Comparison of ENCODE assay signal across 14 cellular contexts in genomic region chr13:99352351-99353271, GRCh38. TPM values are rescaled to one million over a fixed set of nuclear protein-coding genes. Genes with fewer than 3 reads are reported as not detected.
DNase-seq lines count a peak whose midpoint lies in the region; ATAC-seq, FAIRE-seq and TF ChIP-seq lines count a peak whose summit lies in the region.
"Had no signal": no experiment of that assay in that cellular context is flagged by ENCODE, and none has a peak within 500 bp of the region (broad histone marks: within the 10 kb centered on the region; RNA-seq: fewer than 3 reads in every experiment).

No MANE protein-coding gene starts in this region.

- H3K36me3 ChIP-seq in Peyer's patch (peaks cover 0 to 14% (median 0%) of the 10 kb centered on the region in 3 donors), heart right ventricle (peaks cover 0 to 83% (median 14%) of the 10 kb centered on the region in 9 donors), left ventricle myocardium inferior (peaks cover 50% of the 10 kb centered on the region)

- H3K4me3 ChIP-seq in Peyer's patch: no peak overlapping the region
- H3K4me3 ChIP-seq in heart right ventricle: no peak overlapping the region
- H3K4me3 ChIP-seq in left ventricle myocardium inferior: no peak overlapping the region
- H3K4me3 ChIP-seq: right atrium auricular region, SK-N-MC had no signal

- no peaks in the 10 kb centered on the region for H3K9me3 ChIP-seq in Peyer's patch
- no peaks in the 10 kb centered on the region for H3K9me3 ChIP-seq in heart right ventricle
- no peaks in the 10 kb centered on the region for H3K9me3 ChIP-seq in left ventricle myocardium inferior (replicated peaks)
- H3K9me3 ChIP-seq: right atrium auricular region had no signal

- DNase-seq in GM18507 (ENCODE audit: extremely low spot score, insufficient read length, low read depth): no peak
- DNase-seq in Peyer's patch: no peak
- no peak for DNase-seq in activated naive CD8-positive, alpha-beta T cell treated with anti-CD3 and anti-CD28 coated beads, Interleukin-2, amount 50 U/mL, for 24 hours
- no peak for DNase-seq in neural crest cell (ENCODE audit: low read depth, low spot score)
- DNase-seq in heart right ventricle: no peak
- DNase-seq in A172 (ENCODE audit: low spot score): no peak
- DNase-seq in left ventricle myocardium inferior: no peak
- DNase-seq: activated effector memory CD4-positive, alpha-beta T cell treated with anti-CD3 and anti-CD28 coated beads, Interleukin-2, amount 50 U/mL, for 16 hours; C1 segment of cervical spinal cord; head of caudate nucleus; NCI-H1092 had no signal

- H3K9me3 Mint-ChIP-seq in activated naive CD8-positive, alpha-beta T cell treated with anti-CD3 and anti-CD28 coated beads, Interleukin-2, amount 50 U/mL, for 24 hours: no peaks in the 10 kb centered on the region
- no peaks in the 10 kb centered on the region for H3K9me3 Mint-ChIP-seq in neural crest cell

- intact Hi-C loops in heart right ventricle (cut with DNase I): no loop called here
- intact Hi-C loops in left ventricle myocardium inferior (cut with micrococcal nuclease): no loop called here

- TF ChIP-seq POLR2A in Peyer's patch (IDR thresholded peaks at IDR 0.05): no peak

- H3K27ac ChIP-seq in Peyer's patch: peak overlapping the region; percentile 43 to 86 (median 70)
- peak overlapping the region in 1 of 10 donors; percentile 7 for H3K27ac ChIP-seq in heart right ventricle
- H3K27ac ChIP-seq in left ventricle myocardium inferior (replicated peaks): no peak overlapping the region
- H3K27ac ChIP-seq: right atrium auricular region, SK-N-MC had no signal

- no peak for TF ChIP-seq CTCF in Peyer's patch (IDR thresholded peaks at IDR 0.05)
- TF ChIP-seq CTCF in neural crest cell (conservative IDR thresholded peaks at IDR 0.05): no peak
- TF ChIP-seq CTCF in heart right ventricle (IDR thresholded peaks at IDR 0.05): no peak
- no peak for TF ChIP-seq CTCF in left ventricle myocardium inferior (IDR thresholded peaks at IDR 0.05; ENCODE audit: borderline replicate concordance)

- H3K4me1 Mint-ChIP-seq in activated naive CD8-positive, alpha-beta T cell treated with anti-CD3 and anti-CD28 coated beads, Interleukin-2, amount 50 U/mL, for 24 hours: peaks cover 83% of the 10 kb centered on the region
- H3K4me1 Mint-ChIP-seq in neural crest cell: peaks cover 29% of the 10 kb centered on the region

- H3K36me3 Mint-ChIP-seq in activated naive CD8-positive, alpha-beta T cell treated with anti-CD3 and anti-CD28 coated beads, Interleukin-2, amount 50 U/mL, for 24 hours (ENCODE audit: low read depth): peaks cover 67% of the 10 kb centered on the region
- peaks cover 20% of the 10 kb centered on the region for H3K36me3 Mint-ChIP-seq in neural crest cell (ENCODE audit: low read depth)

- peak; percentile 32 for ATAC-seq in activated naive CD8-positive, alpha-beta T cell treated with anti-CD3 and anti-CD28 coated beads, Interleukin-2, amount 50 U/mL, for 24 hours
- no peak for ATAC-seq in heart right ventricle
- no peak for ATAC-seq in HG02981 (IDR thresholded peaks at IDR 0.05; ENCODE audit: unreplicated experiment)

- WGBS in heart right ventricle, 2 donors: 90 to 96% methylated on average over 17 of the region's 17 CpGs

- H3K4me1 ChIP-seq in Peyer's patch (peaks cover 0 to 37% (median 23%) of the 10 kb centered on the region in 4 donors), heart right ventricle (peaks cover 0 to 44% (median 12%) of the 10 kb centered on the region in 9 donors), left ventricle myocardium inferior (peaks cover 20% of the 10 kb centered on the region)

- H3K27me3 Mint-ChIP-seq in activated naive CD8-positive, alpha-beta T cell treated with anti-CD3 and anti-CD28 coated beads, Interleukin-2, amount 50 U/mL, for 24 hours: no peaks in the 10 kb centered on the region
- no peaks in the 10 kb centered on the region for H3K27me3 Mint-ChIP-seq in neural crest cell (ENCODE audit: low read depth)

- H3K27me3 ChIP-seq in Peyer's patch: no peaks in the 10 kb centered on the region
- H3K27me3 ChIP-seq in heart right ventricle: no peaks in the 10 kb centered on the region
- H3K27me3 ChIP-seq in left ventricle myocardium inferior (ENCODE audit: low read depth): no peaks in the 10 kb centered on the region
- H3K27me3 ChIP-seq: right atrium auricular region had no signal

- peak overlapping the region; percentile 69 for H3K4me3 Mint-ChIP-seq in activated naive CD8-positive, alpha-beta T cell treated with anti-CD3 and anti-CD28 coated beads, Interleukin-2, amount 50 U/mL, for 24 hours
- H3K4me3 Mint-ChIP-seq in neural crest cell: no peak overlapping the region

- FAIRE-seq in GM18507 (lab: Jason Lieb, UNC): peak; percentile 77

- peak overlapping the region; percentile 99 for H3K27ac Mint-ChIP-seq in activated naive CD8-positive, alpha-beta T cell treated with anti-CD3 and anti-CD28 coated beads, Interleukin-2, amount 50 U/mL, for 24 hours
- peak overlapping the region; percentile 48 for H3K27ac Mint-ChIP-seq in neural crest cell (ENCODE audit: unreplicated experiment)

RNA-seq across cellular contexts. Expression of gene GPR183, which starts 45.4 kb away (rescaled TPM):
- total RNA-seq in Peyer's patch (10 to 100 TPM in 1 of 4 donors, 1 to 10 TPM in 3; 1.1 to 24.8 (median 3.9) TPM), neural crest cell (not detected in 2 replicates), heart right ventricle (1 to 10 TPM in 8 of 10 donors, under 1 TPM in 2; 0.49 to 8.6 (median 1.6) TPM), left ventricle myocardium inferior (1.7 TPM)
- polyA plus RNA-seq in heart right ventricle: 1 to 10 TPM; 2.2 to 2.6 TPM
- total RNA-seq in A172 (2014; rRNA removed; shearing (Covaris generic)): not detected in 2 replicates
